Comparison of ENCODE assay signal across 1 cellular context in the genomic region with DNA sequence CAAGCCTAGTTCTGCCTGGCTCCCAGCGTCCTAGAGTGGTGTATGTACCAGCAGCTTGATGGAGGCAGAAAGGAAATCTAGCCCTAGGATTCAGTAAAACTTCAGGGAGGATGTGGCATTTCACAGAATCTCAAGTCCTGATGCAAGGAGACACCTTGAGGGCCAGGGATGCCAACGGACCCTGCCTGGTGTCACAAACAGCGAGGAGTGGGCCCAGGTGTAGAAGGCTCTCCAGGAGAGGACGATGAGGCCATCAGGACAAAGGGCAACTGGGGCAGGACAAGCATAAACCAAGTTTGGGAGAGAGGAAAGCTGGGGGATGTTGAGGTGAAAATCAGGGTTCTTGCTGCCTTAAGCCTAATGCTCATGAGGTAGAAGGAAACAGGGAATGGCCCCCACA.
TF ChIP-seq lines count a peak whose summit lies in the region.

No MANE protein-coding gene starts in this region.

TF ChIP-seq in WTC11, 78 proteins besides CTCF, POLR2A, EP300 and RAD21:
- no peak for TF ChIP-seq JAZF1 (CRISPR knock-in tag; IDR thresholded peaks at IDR 0.05)
- no peak for TF ChIP-seq PRDM15 (CRISPR knock-in tag; IDR thresholded peaks at IDR 0.05)
- TF ChIP-seq TEAD1 (CRISPR knock-in tag; IDR thresholded peaks at IDR 0.05) = no peak
- no peak for TF ChIP-seq AR (CRISPR knock-in tag; IDR thresholded peaks at IDR 0.05)
- TF ChIP-seq GRHL2 (CRISPR knock-in tag; IDR thresholded peaks at IDR 0.05; ENCODE audit: insufficient replicate concordance, severe bottlenecking) = no peak
- TF ChIP-seq, protein P1, sequence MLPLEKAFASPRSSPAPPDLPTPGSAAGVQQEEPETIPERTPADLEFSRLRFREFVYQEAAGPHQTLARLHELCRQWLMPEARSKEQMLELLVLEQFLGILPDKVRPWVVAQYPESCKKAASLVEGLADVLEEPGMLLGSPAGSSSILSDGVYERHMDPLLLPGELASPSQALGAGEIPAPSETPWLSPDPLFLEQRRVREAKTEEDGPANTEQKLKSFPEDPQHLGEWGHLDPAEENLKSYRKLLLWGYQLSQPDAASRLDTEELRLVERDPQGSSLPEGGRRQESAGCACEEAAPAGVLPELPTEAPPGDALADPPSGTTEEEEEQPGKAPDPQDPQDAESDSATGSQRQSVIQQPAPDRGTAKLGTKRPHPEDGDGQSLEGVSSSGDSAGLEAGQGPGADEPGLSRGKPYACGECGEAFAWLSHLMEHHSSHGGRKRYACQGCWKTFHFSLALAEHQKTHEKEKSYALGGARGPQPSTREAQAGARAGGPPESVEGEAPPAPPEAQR (CRISPR knock-in tag; IDR thresholded peaks at IDR 0.05) = no peak
- no peak for TF ChIP-seq NR3C1 (CRISPR knock-in tag; conservative IDR thresholded peaks at IDR 0.05; ENCODE audit: low read depth)
- TF ChIP-seq GABPB1 (CRISPR knock-in tag; IDR thresholded peaks at IDR 0.05) = no peak
- TF ChIP-seq PRRX2 (CRISPR knock-in tag; IDR thresholded peaks at IDR 0.05) = no peak
- TF ChIP-seq MXD4 (CRISPR knock-in tag; IDR thresholded peaks at IDR 0.05; ENCODE audit: borderline replicate concordance) = no peak
- TF ChIP-seq, protein P2, sequence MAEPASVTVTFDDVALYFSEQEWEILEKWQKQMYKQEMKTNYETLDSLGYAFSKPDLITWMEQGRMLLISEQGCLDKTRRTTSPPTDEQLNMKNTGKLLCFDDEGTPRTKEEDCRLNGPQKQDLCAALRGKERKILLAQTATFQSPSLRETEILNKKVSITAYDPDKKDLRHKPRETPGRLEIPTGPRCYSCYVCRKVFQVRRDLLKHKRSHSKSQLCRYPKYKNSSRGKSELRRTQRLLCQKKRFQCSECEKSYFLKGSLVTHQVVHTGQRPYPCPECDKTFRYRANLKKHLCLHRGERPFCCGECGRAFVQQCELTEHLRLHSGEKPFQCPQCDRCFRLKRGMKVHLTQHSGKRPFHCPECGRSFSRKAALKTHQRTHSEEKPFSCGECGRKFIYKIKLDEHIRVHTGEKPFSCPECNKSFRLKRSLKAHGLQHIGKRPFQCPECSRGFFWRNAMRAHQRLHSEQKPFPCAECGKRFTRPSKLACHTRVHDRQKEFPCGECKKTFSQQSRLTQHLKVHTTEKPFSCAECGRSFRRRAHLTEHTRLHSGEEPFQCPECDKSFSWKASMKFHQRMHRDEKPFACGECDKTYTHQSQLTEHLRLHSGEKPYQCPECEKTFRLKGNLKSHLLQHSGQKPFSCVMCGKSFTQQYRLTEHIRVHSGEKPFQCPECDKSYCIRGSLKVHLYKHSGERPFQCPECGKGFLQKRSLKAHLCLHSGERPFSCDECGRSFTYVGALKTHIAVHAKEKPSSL (CRISPR knock-in tag; conservative IDR thresholded peaks at IDR 0.05) = no peak
- TF ChIP-seq ZNF138 (CRISPR knock-in tag; conservative IDR thresholded peaks at IDR 0.05) = no peak
- TF ChIP-seq, protein P3, sequence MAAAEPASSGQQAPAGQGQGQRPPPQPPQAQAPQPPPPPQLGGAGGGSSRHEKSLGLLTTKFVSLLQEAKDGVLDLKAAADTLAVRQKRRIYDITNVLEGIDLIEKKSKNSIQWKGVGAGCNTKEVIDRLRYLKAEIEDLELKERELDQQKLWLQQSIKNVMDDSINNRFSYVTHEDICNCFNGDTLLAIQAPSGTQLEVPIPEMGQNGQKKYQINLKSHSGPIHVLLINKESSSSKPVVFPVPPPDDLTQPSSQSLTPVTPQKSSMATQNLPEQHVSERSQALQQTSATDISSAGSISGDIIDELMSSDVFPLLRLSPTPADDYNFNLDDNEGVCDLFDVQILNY (CRISPR knock-in tag; IDR thresholded peaks at IDR 0.05) = no peak
- TF ChIP-seq PREB (CRISPR knock-in tag; IDR thresholded peaks at IDR 0.05; ENCODE audit: borderline replicate concordance) = no peak
- TF ChIP-seq SOX15 (CRISPR knock-in tag; IDR thresholded peaks at IDR 0.05) = no peak
- no peak for TF ChIP-seq ZNF532 (CRISPR knock-in tag; IDR thresholded peaks at IDR 0.05; ENCODE audit: borderline replicate concordance)
- no peak for TF ChIP-seq CREB1 (CRISPR knock-in tag; IDR thresholded peaks at IDR 0.05)
- TF ChIP-seq ZBTB43 (CRISPR knock-in tag; IDR thresholded peaks at IDR 0.05) = no peak
